8 cellular contexts compared by ENCODE assay signal in the genomic region with DNA sequence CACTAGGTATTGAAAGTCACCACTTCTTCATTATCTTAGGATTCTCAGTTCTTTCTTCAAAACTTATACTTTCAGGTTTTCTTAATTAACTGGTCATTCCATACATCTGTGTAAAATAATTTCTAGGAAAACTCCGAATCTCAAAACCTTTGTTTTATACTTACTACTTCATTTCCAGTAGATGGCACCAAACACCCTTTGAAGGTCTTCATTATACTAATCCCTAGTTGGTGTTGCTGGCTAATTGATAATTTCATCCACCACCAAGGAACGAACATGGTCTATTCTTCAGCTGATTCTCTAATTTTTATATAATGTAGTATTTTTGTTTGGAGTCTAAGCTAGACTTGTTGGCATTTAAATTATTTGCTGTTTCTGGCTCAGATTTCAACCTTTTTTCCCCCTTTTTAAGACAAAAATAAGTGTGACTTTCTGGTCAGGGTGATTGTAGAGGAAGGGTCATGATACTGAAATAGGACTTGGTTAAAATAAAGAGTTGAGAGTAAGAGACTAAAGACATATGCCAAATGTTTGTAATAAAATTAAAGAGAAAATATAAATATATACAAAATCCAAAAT. TPM values are rescaled to one million over a fixed set of nuclear protein-coding genes. Genes with fewer than 3 reads are reported as not detected.
DNase-seq lines count a peak whose midpoint lies in the region; ATAC-seq and TF ChIP-seq lines count a peak whose summit lies in the region.

No MANE protein-coding gene starts in this region.

- dilution Hi-C loops in mammary epithelial cell (cut with HindIII; ENCODE audit: low sequenced_read_pairs), result loop anchor here (25.0 kb wide), 1 partner anchor 350 kb away; a partner anchor contains a TSS

- TF ChIP-seq CTCF in mammary epithelial cell (conservative IDR thresholded peaks at IDR 0.05 in 1 of 2, IDR thresholded peaks at IDR 0.05 in 1 of 2; ENCODE audit: extremely low read depth in 1 of 2, insufficient read depth in 1 of 2, low read depth in 1 of 2, low read length in 2 of 2), result peak; percentile 39 to 58
- TF ChIP-seq CTCF in lung (IDR thresholded peaks at IDR 0.05; ENCODE audit: control extremely low read depth, extremely low read depth), result peak; percentile 44

- H3K9me2 ChIP-seq in GM23248 (ENCODE audit: insufficient read depth), result no peaks in the 10 kb centered on the region

- BruUV-seq in mammary epithelial cell (replicated peaks; lab: Mats Ljungman, UMichigan), result no TSS peak

- CTCF ChIA-PET in CD4-positive, alpha-beta memory T cell (lab: Charles Lee; ENCODE audit: partially characterized antibody), result interaction anchor here (0.6 to 7.3 kb wide), 34 partner anchors 12 to 429 kb away, joined by 3 to 93 read pairs (median 6); a partner anchor contains a TSS
- CTCF ChIA-PET in mammary epithelial cell (lab: Charles Lee; ENCODE audit: low non-redundant PET), result interaction anchor here (0.6 kb wide), 1 partner anchor 187 kb away, joined by 5 read pairs; no protein-coding TSS in a partner anchor

- in situ Hi-C loops in GM23248 (cut with MboI) (loop anchor here (10.0 to 25.0 kb wide), 2 partner anchors 233 to 350 kb away; a partner anchor contains a TSS), mammary epithelial cell (cut with MboI; ENCODE audit: low sequenced_read_pairs in 2 of 2) (loop anchor here in 1 of 2 donors (10.0 kb wide), 2 partner anchors 153 to 233 kb away; no protein-coding TSS in a partner anchor)

- no peak overlapping the region for H2AFZ ChIP-seq in GM23248
- no peak overlapping the region for H2AFZ ChIP-seq in mammary epithelial cell (ENCODE audit: low read depth, low read length)

- peak overlapping the region; percentile 61 to 91 (median 83) for H3K27ac Mint-ChIP-seq in CD4-positive, alpha-beta memory T cell

- intact Hi-C loops in CD4-positive, alpha-beta memory T cell (cut with micrococcal nuclease), result loop anchor here (1.0 to 10.0 kb wide), 3 partner anchors 390 to 740 kb away; a partner anchor contains a TSS
- intact Hi-C loops in mammary epithelial cell (cut with micrococcal nuclease), result loop anchor here (1.0 to 10.0 kb wide), 3 partner anchors 336 to 733 kb away; a partner anchor contains a TSS

- H3K27ac ChIP-seq in CD4-positive, alpha-beta memory T cell (ENCODE audit: low read depth, low read length), result peak overlapping the region; percentile 28
- H3K27ac ChIP-seq in GM23248 (peak overlapping the region; percentile 33), mammary epithelial cell (ENCODE audit: insufficient read depth, low read depth, low read length) (no peak overlapping the region), lung (ENCODE audit: low read depth in 1 of 2, low read length in 1 of 2) (no peak overlapping the region)

- H3K4me3 ChIP-seq in CD4-positive, alpha-beta memory T cell (ENCODE audit: low read length in 2 of 2), result no peak overlapping the region
- no peak overlapping the region for H3K4me3 ChIP-seq in GM23248
- H3K4me3 ChIP-seq in mammary epithelial cell (replicated peaks in 1 of 3; ENCODE audit: insufficient read depth in 1 of 3, low read depth in 2 of 3, low read length in 3 of 3), result no peak overlapping the region
- H3K4me3 ChIP-seq in lung, result no peak overlapping the region

- H3K4me1 Mint-ChIP-seq in CD4-positive, alpha-beta memory T cell, result peaks cover 7 to 32% (median 12%) of the 10 kb centered on the region in 4 donors

- H3K27me3 ChIP-seq in CD4-positive, alpha-beta memory T cell (ENCODE audit: insufficient read depth, low read length), result no peaks in the 10 kb centered on the region
- H3K27me3 ChIP-seq in GM23248 (replicated peaks; ENCODE audit: insufficient read depth) (no peaks in the 10 kb centered on the region), mammary epithelial cell (ENCODE audit: insufficient read depth, low read length) (no peaks in the 10 kb centered on the region), lung (ENCODE audit: control insufficient read depth, insufficient read depth) (no peaks in the 10 kb centered on the region)

- H3K36me3 ChIP-seq in CD4-positive, alpha-beta memory T cell (ENCODE audit: insufficient read depth, low read length), result peaks cover 15% of the 10 kb centered on the region
- H3K36me3 ChIP-seq in GM23248 (ENCODE audit: low read depth) (peaks cover 12% of the 10 kb centered on the region), mammary epithelial cell (ENCODE audit: insufficient read depth, low read length) (peaks cover 16% of the 10 kb centered on the region), lung (ENCODE audit: control insufficient read depth in 2 of 2, insufficient read depth in 2 of 2, low read length in 2 of 2) (peaks cover 5 to 17% of the 10 kb centered on the region in 2 donors)

- POLR2A ChIA-PET in CD4-positive, alpha-beta memory T cell (lab: Charles Lee; ENCODE audit: partially characterized antibody), result interaction anchor here (1.0 to 10.5 kb wide), 11 partner anchors 159 to 391 kb away, joined by 3 to 207 read pairs (median 73); a partner anchor contains a TSS

- peaks cover 16 to 42% of the 10 kb centered on the region in 2 donors for H3K36me3 Mint-ChIP-seq in CD4-positive, alpha-beta memory T cell

- no peaks in the 10 kb centered on the region for H3K9me3 ChIP-seq in CD4-positive, alpha-beta memory T cell (ENCODE audit: control insufficient read depth in 1 of 2, low read length in 2 of 2)
- H3K9me3 ChIP-seq in GM23248 (ENCODE audit: low read depth) (no peaks in the 10 kb centered on the region), mammary epithelial cell (replicated peaks; ENCODE audit: insufficient read depth, low read length) (no peaks in the 10 kb centered on the region), lung (ENCODE audit: control insufficient read depth in 2 of 2, insufficient read depth in 1 of 2, low read length in 1 of 2) (no peaks in the 10 kb centered on the region)

- DNase-seq in CD4-positive, alpha-beta memory T cell, result peak in 4 of 5 donors; percentile 64 to 74 (median 68)
- DNase-seq in GM23248, result peak; percentile 79
- DNase-seq in NCI-H510A treated with DMSO at 0.1 percent for 48 hours (lab: John Stamatoyannopoulos, UW), result peak; percentile 75
- DNase-seq in mammary epithelial cell, result peak; percentile 40
- no peak for DNase-seq in lung (ENCODE audit: low spot score)
- no peak for DNase-seq in HK-2 (ENCODE audit: unreplicated experiment)
- no peak for DNase-seq in activated gamma-delta T cell treated with Interleukin-2 at 50 U/mL for 16 hours

- peaks cover 26% of the 10 kb centered on the region for H3K4me1 ChIP-seq in CD4-positive, alpha-beta memory T cell (ENCODE audit: insufficient read depth, low read length)
- H3K4me1 ChIP-seq in GM23248 (ENCODE audit: insufficient read depth), result peaks cover 13% of the 10 kb centered on the region
- peaks cover 15% of the 10 kb centered on the region for H3K4me1 ChIP-seq in mammary epithelial cell (ENCODE audit: insufficient read depth, low read length)
- H3K4me1 ChIP-seq in lung (ENCODE audit: control insufficient read depth in 2 of 2, insufficient read depth in 2 of 2, low read length in 2 of 2), result peaks cover 0 to 3% of the 10 kb centered on the region in 2 donors

- peaks cover 41% of the 10 kb centered on the region for H3F3A ChIP-seq in GM23248 (ENCODE audit: insufficient read depth)

- ATAC-seq in lung (ENCODE audit: insufficient read depth, low FRiP score), result no peak
- no peak for ATAC-seq in GM19455 (IDR thresholded peaks at IDR 0.05; ENCODE audit: unreplicated experiment)

- no peaks in the 10 kb centered on the region for H3K27me3 Mint-ChIP-seq in CD4-positive, alpha-beta memory T cell

- H3K9ac ChIP-seq in GM23248, result 0 out of 2 replicates have a peak overlapping the region, but pooled peaks have one; percentile 24
- no peak overlapping the region for H3K9ac ChIP-seq in mammary epithelial cell (ENCODE audit: insufficient read depth, low read length)

- H4K20me1 ChIP-seq in GM23248 (ENCODE audit: insufficient read depth) (no peaks in the 10 kb centered on the region), mammary epithelial cell (ENCODE audit: insufficient read depth, low read length) (no peaks in the 10 kb centered on the region)

- WGBS in GM23248 (ENCODE audit: low coverage in 1 of 2, low lambda C conversion rate in 2 of 2, missing lambda C conversion rate in 2 of 2), 2 experiments, result 3 to 7% methylated on average over 2 of the region's 2 CpGs
- WGBS in mammary epithelial cell (ENCODE audit: low coverage, missing lambda C conversion rate), result 3% methylated on average over 2 of the region's 2 CpGs
- WGBS in lung, 2 donors, result 3% methylated on average over 2 of the region's 2 CpGs

- H3K9me3 Mint-ChIP-seq in CD4-positive, alpha-beta memory T cell, result peaks cover 0 to 3% (median 0%) of the 10 kb centered on the region in 8 donors

- H3K4me2 ChIP-seq in GM23248 (ENCODE audit: unreplicated experiment) (no peak overlapping the region), mammary epithelial cell (ENCODE audit: insufficient read depth, low read depth, low read length) (no peak overlapping the region)

- H3K79me2 ChIP-seq in GM23248 (ENCODE audit: insufficient read depth), result peaks cover 21% of the 10 kb centered on the region
- peaks cover 22% of the 10 kb centered on the region for H3K79me2 ChIP-seq in mammary epithelial cell (ENCODE audit: insufficient read depth, low read length)

- H3K4me3 Mint-ChIP-seq in CD4-positive, alpha-beta memory T cell, result peak overlapping the region in 3 of 8 donors; percentile 11 to 44 (median 40)

RNA-seq across cellular contexts. Expression of a gene that starts 2.8 kb away (rescaled TPM):
- total RNA-seq in CD4-positive, alpha-beta memory T cell, result 10 to 100 TPM; 12.5 to 17.2 TPM
- polyA plus RNA-seq in CD4-positive, alpha-beta memory T cell, result 10 to 100 TPM in 1 of 2 donors, 1 to 10 TPM in 1; 4.7 to 12.3 TPM
- total RNA-seq in GM23248 (2014; rRNA removed; shearing (Covaris generic)), result 4.4 and 5.3 TPM in 2 replicates
- polyA plus RNA-seq in GM23248 (2016; fragmentation: Nextera tagmentation; extraction: Ambion mirVana) (6.3 and 7.6 TPM in 2 replicates), mammary epithelial cell (5.5 TPM), lung (10 to 100 TPM in 1 of 2 donors, 1 to 10 TPM in 1; 4.0 to 63.7 TPM)
- total RNA-seq in mammary epithelial cell (10 to 100 TPM in 1 of 2 donors, 1 to 10 TPM in 1; 8.7 to 21.1 TPM), lung (10 to 100 TPM; 30.0 to 46.5 TPM)
- 6.8 TPM for polyA minus RNA-seq in mammary epithelial cell

RNA-seq across cellular contexts. Expression of a gene that starts 18.3 kb away (rescaled TPM):
- 10 to 100 TPM; 44.6 to 48.5 TPM for total RNA-seq in CD4-positive, alpha-beta memory T cell
- 10 to 100 TPM; 62.6 to 66.0 TPM for polyA plus RNA-seq in CD4-positive, alpha-beta memory T cell
- 46.8 and 69.3 TPM in 2 replicates for total RNA-seq in GM23248 (2014; rRNA removed; shearing (Covaris generic))
- polyA plus RNA-seq in GM23248 (2016; fragmentation: Nextera tagmentation; extraction: Ambion mirVana), result 84.4 and 85.9 TPM in 2 replicates
- 10 to 100 TPM; 25.3 to 51.2 TPM for total RNA-seq in mammary epithelial cell
- polyA plus RNA-seq in mammary epithelial cell, result 29.8 TPM
- polyA minus RNA-seq in mammary epithelial cell, result 3.8 TPM
- 10 to 100 TPM; 33.2 to 51.3 TPM for total RNA-seq in lung
- 10 to 100 TPM; 32.0 to 38.9 TPM for polyA plus RNA-seq in lung

RNA-seq across cellular contexts. Expression of a gene that starts 49.4 kb away (rescaled TPM):
- total RNA-seq in CD4-positive, alpha-beta memory T cell, result 1 to 10 TPM; 2.0 to 2.3 TPM
- polyA plus RNA-seq in CD4-positive, alpha-beta memory T cell, result 1 to 10 TPM; 1.1 TPM
- under 0.01 and 0.86 TPM in 2 replicates for total RNA-seq in GM23248 (2014; rRNA removed; shearing (Covaris generic))
- polyA plus RNA-seq in GM23248 (2016; fragmentation: Nextera tagmentation; extraction: Ambion mirVana), result 0.19 and 0.24 TPM in 2 replicates
- total RNA-seq in mammary epithelial cell, result under 1 TPM in 1 of 2 donors, not detected in 1; 0.17 TPM
- 0.05 TPM for polyA plus RNA-seq in mammary epithelial cell
- not detected for polyA minus RNA-seq in mammary epithelial cell
- 1 to 10 TPM; 1.4 to 2.9 TPM for total RNA-seq in lung
- 1 to 10 TPM in 1 of 2 donors, under 1 TPM in 1; 0.94 to 1.1 TPM for polyA plus RNA-seq in lung

Comparison
In these comparisons a context has a peak if more than half of its experiments do, and no peak if none do; other contexts are left out.
1. DNase-seq: peak in CD4-positive, alpha-beta memory T cell (4 of 5), GM23248 (single experiment), NCI-H510A treated with DMSO at 0.1 percent for 48 hours (single experiment) and mammary epithelial cell (single experiment); none in lung (single experiment), HK-2 (single experiment) and activated gamma-delta T cell treated with Interleukin-2 at 50 U/mL for 16 hours (single experiment).
2. H3K27ac ChIP-seq: peak in CD4-positive, alpha-beta memory T cell (single experiment) and GM23248 (single experiment); none in mammary epithelial cell (single experiment) and lung (0 of 2).